1 cellular context compared by ENCODE assay signal in genomic region chr17:41959336-41960095, GRCh38.
TF ChIP-seq lines count a peak whose summit lies in the region.

No MANE protein-coding gene starts in this region.

TF ChIP-seq in HEK293, 187 proteins besides CTCF, POLR2A, EP300 and RAD21 (continued from another document):
- no peak for TF ChIP-seq ZNF645 (tag by site-specific recombination; IDR thresholded peaks at IDR 0.05)
- TF ChIP-seq ZNF585B (tag by site-specific recombination; IDR thresholded peaks at IDR 0.05) = no peak
- TF ChIP-seq REST (tag by site-specific recombination; IDR thresholded peaks at IDR 0.05) = 0 out of 2 replicates have a peak, but pooled peaks have one; percentile 15
- TF ChIP-seq KLF10 (tag by site-specific recombination; IDR thresholded peaks at IDR 0.05) = no peak
- TF ChIP-seq ZSCAN5A (tag by site-specific recombination; IDR thresholded peaks at IDR 0.05) = no peak
